Comparison of ENCODE assay signal across 1 cellular context in genomic region chr1:176203735-176204134, GRCh38.
TF ChIP-seq lines count a peak whose summit lies in the region.

No MANE protein-coding gene starts in this region.

TF ChIP-seq in A549, 52 proteins besides CTCF, POLR2A, EP300 and RAD21 (continued from another document):
- TF ChIP-seq, protein P1, sequence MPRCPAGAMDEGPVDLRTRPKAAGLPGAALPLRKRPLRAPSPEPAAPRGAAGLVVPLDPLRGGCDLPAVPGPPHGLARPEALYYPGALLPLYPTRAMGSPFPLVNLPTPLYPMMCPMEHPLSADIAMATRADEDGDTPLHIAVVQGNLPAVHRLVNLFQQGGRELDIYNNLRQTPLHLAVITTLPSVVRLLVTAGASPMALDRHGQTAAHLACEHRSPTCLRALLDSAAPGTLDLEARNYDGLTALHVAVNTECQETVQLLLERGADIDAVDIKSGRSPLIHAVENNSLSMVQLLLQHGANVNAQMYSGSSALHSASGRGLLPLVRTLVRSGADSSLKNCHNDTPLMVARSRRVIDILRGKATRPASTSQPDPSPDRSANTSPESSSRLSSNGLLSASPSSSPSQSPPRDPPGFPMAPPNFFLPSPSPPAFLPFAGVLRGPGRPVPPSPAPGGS (IDR thresholded peaks at IDR 0.05): no peak
- TF ChIP-seq NR3C1 (IDR thresholded peaks at IDR 0.05) (no peak), FOSL2 (IDR thresholded peaks at IDR 0.05) (no peak), FOSL2 (CRISPR knock-in tag; IDR thresholded peaks at IDR 0.05) (no peak), TP53 (CRISPR knock-in tag; IDR thresholded peaks at IDR 0.05) (no peak), RCOR1 (IDR thresholded peaks at IDR 0.05; ENCODE audit: low read depth, low read length) (no peak), ZNF302 (CRISPR knock-in tag; IDR thresholded peaks at IDR 0.05) (no peak), ZFP36 (IDR thresholded peaks at IDR 0.05; ENCODE audit: borderline replicate concordance, partially characterized antibody) (no peak), PBX3 (IDR thresholded peaks at IDR 0.05) (no peak)
- TF ChIP-seq, protein P2, sequence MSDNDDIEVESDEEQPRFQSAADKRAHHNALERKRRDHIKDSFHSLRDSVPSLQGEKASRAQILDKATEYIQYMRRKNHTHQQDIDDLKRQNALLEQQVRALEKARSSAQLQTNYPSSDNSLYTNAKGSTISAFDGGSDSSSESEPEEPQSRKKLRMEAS (IDR thresholded peaks at IDR 0.05): no peak
